19 cellular contexts compared by ENCODE assay signal in the genomic region with DNA sequence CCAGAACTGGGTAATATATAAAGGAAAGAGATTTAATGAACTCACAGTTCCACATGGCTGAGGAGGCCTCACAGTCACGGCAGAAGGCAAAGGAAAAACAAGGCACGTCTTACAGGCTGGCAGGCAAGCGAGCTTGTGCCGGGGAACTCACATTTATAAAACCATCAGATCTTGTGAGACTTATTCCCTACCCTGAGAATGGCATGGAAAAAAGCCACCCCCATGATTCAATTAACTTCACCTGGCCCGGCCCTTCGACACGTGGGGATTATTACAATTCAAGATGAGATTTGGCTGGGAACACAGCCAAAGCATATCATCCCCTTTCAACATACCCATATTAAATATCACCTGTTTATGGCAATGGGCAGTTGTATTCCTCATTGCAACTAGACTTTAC.
DNase-seq lines count a peak whose midpoint lies in the region; ATAC-seq and TF ChIP-seq lines count a peak whose summit lies in the region.
"Had no signal": no experiment of that assay in that cellular context is flagged by ENCODE, and none has a peak within 500 bp of the region (broad histone marks: within the 10 kb centered on the region; RNA-seq: fewer than 3 reads in every experiment).

No MANE protein-coding gene starts in this region.

- CTCF ChIA-PET in naive thymus-derived CD4-positive, alpha-beta T cell (lab: Charles Lee) = interaction anchor here (0.6 kb wide), 1 partner anchor 230 kb away, joined by 3 read pairs; no protein-coding TSS in a partner anchor

- no peak for ATAC-seq in naive thymus-derived CD4-positive, alpha-beta T cell
- no peak for ATAC-seq in HG02763 (IDR thresholded peaks at IDR 0.05; ENCODE audit: unreplicated experiment)
- ATAC-seq: GM23338; natural killer cell treated with Interleukin-12 subunit alpha and Interleukin-12 subunit beta and Interleukin-15 and Interleukin-18, amount 100 ng/mL, for 72 hours; stimulated activated naive B cell treated with anti-CD40 and anti-IgM and Interleukin-4, amounts not matched to agents 10 μg/mL and 1 μg/mL and 100 μg/mL, for 72 hours had no signal

- H3K4me3 ChIP-seq in naive thymus-derived CD4-positive, alpha-beta T cell (ENCODE audit: low read length) = no peak overlapping the region
- H3K4me3 ChIP-seq: colonic mucosa, GM23338, testis had no signal

- H3K4me1 Mint-ChIP-seq in naive thymus-derived CD4-positive, alpha-beta T cell = no peaks in the 10 kb centered on the region
- H3K4me1 Mint-ChIP-seq in progenitor cell of endocrine pancreas (ENCODE audit: low read depth) = peaks cover 6% of the 10 kb centered on the region
- H3K4me1 Mint-ChIP-seq: IgD-negative memory B cell; stimulated activated naive B cell treated with anti-CD40 and anti-IgM and Interleukin-4, amounts not matched to agents 10 μg/mL and 1 μg/mL and 100 μg/mL, for 72 hours had no signal

- peaks cover 0 to 4% (median 0%) of the 10 kb centered on the region in 5 donors for H3K27me3 Mint-ChIP-seq in naive thymus-derived CD4-positive, alpha-beta T cell
- no peaks in the 10 kb centered on the region for H3K27me3 Mint-ChIP-seq in progenitor cell of endocrine pancreas
- H3K27me3 Mint-ChIP-seq: IgD-negative memory B cell; natural killer cell treated with Interleukin-12 subunit alpha and Interleukin-12 subunit beta and Interleukin-15 and Interleukin-18, amount 100 ng/mL, for 72 hours; stimulated activated naive B cell treated with anti-CD40 and anti-IgM and Interleukin-4, amounts not matched to agents 10 μg/mL and 1 μg/mL and 100 μg/mL, for 72 hours had no signal

- no peaks in the 10 kb centered on the region for H3K4me1 ChIP-seq in naive thymus-derived CD4-positive, alpha-beta T cell (ENCODE audit: control insufficient read depth in 2 of 2, insufficient read depth in 2 of 2, low read length in 2 of 2)
- H3K4me1 ChIP-seq: colonic mucosa, testis had no signal

- no peaks in the 10 kb centered on the region for H3K36me3 ChIP-seq in naive thymus-derived CD4-positive, alpha-beta T cell (ENCODE audit: control insufficient read depth in 2 of 3, insufficient read depth in 3 of 3, low read length in 3 of 3)
- H3K36me3 ChIP-seq: colonic mucosa had no signal

- DNase-seq in DMS 273 treated with DMSO at 0.1 percent for 48 hours (lab: John Stamatoyannopoulos, UW) = peak; percentile 51
- peak; percentile 28 to 40 for DNase-seq in NCI-H187 (lab: John Stamatoyannopoulos, UW)
- peak; percentile 89 for DNase-seq in NCI-H510A treated with DMSO at 0.1 percent for 48 hours (lab: John Stamatoyannopoulos, UW)
- DNase-seq in SHP77 treated with DMSO at 0.1 percent for 48 hours (lab: John Stamatoyannopoulos, UW) = peak; percentile 90
- DNase-seq in naive thymus-derived CD4-positive, alpha-beta T cell = no peak
- DNase-seq in MV-4-11 (lab: John Stamatoyannopoulos, UW) = no peak
- DNase-seq in progenitor cell of endocrine pancreas (ENCODE audit: low spot score, unreplicated experiment) = no peak
- DNase-seq: activated CD4-positive, alpha-beta T cell treated with anti-CD3 and anti-CD28 coated beads, Interleukin-2, amount 50 U/mL, for 48 hours; activated effector memory CD4-positive, alpha-beta T cell treated with Interleukin-2 at 50 U/mL for 16 hours; colonic mucosa; stimulated activated CD4-positive, alpha-beta T cell treated with anti-CD3 and anti-CD28 coated beads, Interleukin-1b, Interleukin-23, amount 100 ng/mL, for 48 hours; stimulated activated naive B cell treated with anti-CD40 and anti-IgM and Interleukin-4, amounts not matched to agents 10 μg/mL and 1 μg/mL and 100 μg/mL, for 72 hours; T-helper 2 cell; testis had no signal

- POLR2A ChIA-PET in naive thymus-derived CD4-positive, alpha-beta T cell (lab: Charles Lee) = no interaction called here

- no peak overlapping the region for H3K27ac Mint-ChIP-seq in naive thymus-derived CD4-positive, alpha-beta T cell
- H3K27ac Mint-ChIP-seq in progenitor cell of endocrine pancreas = no peak overlapping the region
- H3K27ac Mint-ChIP-seq: GM23338; IgD-negative memory B cell; natural killer cell treated with Interleukin-12 subunit alpha and Interleukin-12 subunit beta and Interleukin-15 and Interleukin-18, amount 100 ng/mL, for 72 hours; stimulated activated naive B cell treated with anti-CD40 and anti-IgM and Interleukin-4, amounts not matched to agents 10 μg/mL and 1 μg/mL and 100 μg/mL, for 72 hours had no signal

- intact Hi-C loops in naive thymus-derived CD4-positive, alpha-beta T cell (cut with micrococcal nuclease) = no loop called here

- H3K9me3 ChIP-seq in naive thymus-derived CD4-positive, alpha-beta T cell (ENCODE audit: control insufficient read depth in 2 of 3, low read length in 3 of 3) = no peaks in the 10 kb centered on the region
- H3K9me3 ChIP-seq: colonic mucosa, testis had no signal

- no peaks in the 10 kb centered on the region for H3K36me3 Mint-ChIP-seq in naive thymus-derived CD4-positive, alpha-beta T cell
- no peaks in the 10 kb centered on the region for H3K36me3 Mint-ChIP-seq in progenitor cell of endocrine pancreas (ENCODE audit: insufficient read depth)
- H3K36me3 Mint-ChIP-seq: IgD-negative memory B cell; natural killer cell treated with Interleukin-12 subunit alpha and Interleukin-12 subunit beta and Interleukin-15 and Interleukin-18, amount 100 ng/mL, for 72 hours; stimulated activated naive B cell treated with anti-CD40 and anti-IgM and Interleukin-4, amounts not matched to agents 10 μg/mL and 1 μg/mL and 100 μg/mL, for 72 hours had no signal

- no peaks in the 10 kb centered on the region for H3K9me3 Mint-ChIP-seq in naive thymus-derived CD4-positive, alpha-beta T cell
- H3K9me3 Mint-ChIP-seq in progenitor cell of endocrine pancreas (ENCODE audit: low read depth) = no peaks in the 10 kb centered on the region
- H3K9me3 Mint-ChIP-seq: GM23338, IgD-negative memory B cell had no signal

- no peak for TF ChIP-seq CTCF in progenitor cell of endocrine pancreas (IDR thresholded peaks at IDR 0.05; ENCODE audit: unreplicated experiment)

- H3K27ac ChIP-seq in naive thymus-derived CD4-positive, alpha-beta T cell (ENCODE audit: low read depth, low read length) = no peak overlapping the region
- H3K27ac ChIP-seq: colonic mucosa, testis, VCaP had no signal

- H3K27me3 ChIP-seq in naive thymus-derived CD4-positive, alpha-beta T cell (ENCODE audit: control insufficient read depth in 2 of 2, insufficient read depth in 2 of 2, low read length in 2 of 2) = no peaks in the 10 kb centered on the region
- H3K27me3 ChIP-seq: colonic mucosa, testis had no signal

- no peak overlapping the region for H3K4me3 Mint-ChIP-seq in naive thymus-derived CD4-positive, alpha-beta T cell
- no peak overlapping the region for H3K4me3 Mint-ChIP-seq in progenitor cell of endocrine pancreas (ENCODE audit: low read depth)
- H3K4me3 Mint-ChIP-seq: GM23338; IgD-negative memory B cell; natural killer cell treated with Interleukin-12 subunit alpha and Interleukin-12 subunit beta and Interleukin-15 and Interleukin-18, amount 100 ng/mL, for 72 hours; stimulated activated naive B cell treated with anti-CD40 and anti-IgM and Interleukin-4, amounts not matched to agents 10 μg/mL and 1 μg/mL and 100 μg/mL, for 72 hours had no signal

Comparison
In these comparisons a context has a peak if more than half of its experiments do, and no peak if none do; other contexts are left out.
1. DNase-seq: peak in DMS 273 treated with DMSO at 0.1 percent for 48 hours (single experiment), NCI-H187 (2 of 2), NCI-H510A treated with DMSO at 0.1 percent for 48 hours (single experiment) and SHP77 treated with DMSO at 0.1 percent for 48 hours (single experiment); none in naive thymus-derived CD4-positive, alpha-beta T cell (0 of 9), MV-4-11 (single experiment) and progenitor cell of endocrine pancreas (single experiment).